In genomic region chr11:20668844-20669832, GRCh38 we compare ENCODE assay signal across 12 cellular contexts. TPM values are rescaled to one million over a fixed set of nuclear protein-coding genes. Genes with fewer than 3 reads are reported as not detected.
DNase-seq lines count a peak whose midpoint lies in the region; ATAC-seq and TF ChIP-seq lines count a peak whose summit lies in the region.
"Had no signal": no experiment of that assay in that cellular context is flagged by ENCODE, and none has a peak within 500 bp of the region (broad histone marks: within the 10 kb centered on the region; RNA-seq: fewer than 3 reads in every experiment).

TSS of gene NELL1 (plus strand) at chr11:20669586.

- H3K27ac ChIP-seq in esophagus muscularis mucosa (replicated peaks in 1 of 4): no peak within 1 kb of the TSS

- no peak for TF ChIP-seq EP300 in esophagus muscularis mucosa (IDR thresholded peaks at IDR 0.05)

- H3K27me3 ChIP-seq in esophagus muscularis mucosa: peaks cover 0 to 79% (median 19%) of the 10 kb centered on the region in 4 donors

- no peaks in the 10 kb centered on the region for H3K36me3 ChIP-seq in esophagus muscularis mucosa

- no peak for TF ChIP-seq POLR2A in esophagus muscularis mucosa (IDR thresholded peaks at IDR 0.05; ENCODE audit: low read depth)

- H3K9me3 Mint-ChIP-seq in osteocyte (ENCODE audit: unreplicated experiment): no peaks in the 10 kb centered on the region
- H3K9me3 Mint-ChIP-seq: activated CD4-positive, alpha-beta T cell treated with anti-CD3 and anti-CD28 coated beads, Interleukin-2, amount 10 ng/mL, durations not matched to agents 24 days and 14 days; dendritic cell treated with granulocyte-macrophage colony-stimulating factor and Interleukin-4, amounts not matched to agents 40 ng/mL and 50 ng/mL, for 4 days; natural killer cell treated with Interleukin-12 subunit alpha and Interleukin-12 subunit beta and Interleukin-15 and Interleukin-18, amount 100 ng/mL, for 72 hours had no signal

- 1% methylated on average over 11 of the region's 93 CpGs for WGBS in esophagus muscularis mucosa

- H3K27me3 Mint-ChIP-seq in osteocyte (ENCODE audit: unreplicated experiment): peaks cover 59% of the 10 kb centered on the region

- peak; percentile 18 for DNase-seq in ELF-1 (ENCODE audit: low read depth, low spot score)
- peak; percentile 23 for DNase-seq in NCI-H146 treated with DMSO at 0.1 percent for 48 hours (lab: John Stamatoyannopoulos, UW; ENCODE audit: unreplicated experiment)
- peak; percentile 79 for DNase-seq in esophagus muscularis mucosa (ENCODE audit: extremely low spot score)
- DNase-seq in osteocyte (ENCODE audit: extremely low spot score, unreplicated experiment): no peak
- no peak for DNase-seq in cerebellar nuclear complex (lab: John Stamatoyannopoulos, UW)
- DNase-seq in LoVo (ENCODE audit: low spot score): no peak
- no peak for DNase-seq in HT-29 (ENCODE audit: low spot score)
- DNase-seq: NCI-H1694 had no signal

- intact Hi-C loops in esophagus muscularis mucosa (cut with DNase I): no loop called here

- peak within 1 kb of the TSS; percentile 15 to 45 (median 36) for H3K4me3 ChIP-seq in esophagus muscularis mucosa

- no peak for TF ChIP-seq CTCF in esophagus muscularis mucosa (IDR thresholded peaks at IDR 0.05)
- no peak for TF ChIP-seq CTCF in osteocyte (IDR thresholded peaks at IDR 0.05)

- no peak for ATAC-seq in HG02938 (IDR thresholded peaks at IDR 0.05; ENCODE audit: unreplicated experiment)
- ATAC-seq: natural killer cell treated with Interleukin-12 subunit alpha and Interleukin-12 subunit beta and Interleukin-15 and Interleukin-18, amount 100 ng/mL, for 72 hours had no signal

- no peaks in the 10 kb centered on the region for H3K36me3 Mint-ChIP-seq in osteocyte (ENCODE audit: unreplicated experiment)

- H3K4me1 Mint-ChIP-seq in osteocyte (ENCODE audit: unreplicated experiment): peaks cover 9% of the 10 kb centered on the region
- H3K4me1 Mint-ChIP-seq: activated CD4-positive, alpha-beta T cell treated with anti-CD3 and anti-CD28 coated beads, Interleukin-2, amount 10 ng/mL, durations not matched to agents 24 days and 14 days had no signal

- H3K27ac Mint-ChIP-seq in osteocyte (ENCODE audit: unreplicated experiment): no peak within 1 kb of the TSS
- H3K27ac Mint-ChIP-seq: activated CD4-positive, alpha-beta T cell treated with anti-CD3 and anti-CD28 coated beads, Interleukin-2, amount 10 ng/mL, durations not matched to agents 24 days and 14 days; dendritic cell treated with granulocyte-macrophage colony-stimulating factor and Interleukin-4, amounts not matched to agents 40 ng/mL and 50 ng/mL, for 4 days; natural killer cell treated with Interleukin-12 subunit alpha and Interleukin-12 subunit beta and Interleukin-15 and Interleukin-18, amount 100 ng/mL, for 72 hours had no signal

- no peaks in the 10 kb centered on the region for H3K9me3 ChIP-seq in esophagus muscularis mucosa

- H3K4me3 Mint-ChIP-seq in osteocyte (ENCODE audit: unreplicated experiment): peak within 1 kb of the TSS; percentile 56
- H3K4me3 Mint-ChIP-seq: activated CD4-positive, alpha-beta T cell treated with anti-CD3 and anti-CD28 coated beads, Interleukin-2, amount 10 ng/mL, durations not matched to agents 24 days and 14 days; dendritic cell treated with granulocyte-macrophage colony-stimulating factor and Interleukin-4, amounts not matched to agents 40 ng/mL and 50 ng/mL, for 4 days; natural killer cell treated with Interleukin-12 subunit alpha and Interleukin-12 subunit beta and Interleukin-15 and Interleukin-18, amount 100 ng/mL, for 72 hours had no signal

- peaks cover 0 to 21% (median 17%) of the 10 kb centered on the region in 4 donors for H3K4me1 ChIP-seq in esophagus muscularis mucosa

RNA-seq across cellular contexts. Expression of gene NELL1, which starts in this region (rescaled TPM):
- total RNA-seq in esophagus muscularis mucosa: 1 to 10 TPM in 1 of 4 donors, under 1 TPM in 3; 0.65 to 2.7 (median 0.90) TPM
- not detected in 2 replicates for total RNA-seq in osteocyte
- total RNA-seq in HT-29 (2014; rRNA removed; shearing (Covaris generic)): 0.13 TPM in 1 of 2 replicates, not detected in the other
- total RNA-seq: activated CD4-positive, alpha-beta T cell treated with anti-CD3 and anti-CD28 coated beads, Interleukin-2, amount 10 ng/mL, durations not matched to agents 24 days and 14 days; natural killer cell treated with Interleukin-12 subunit alpha and Interleukin-12 subunit beta and Interleukin-15 and Interleukin-18, amount 100 ng/mL, for 72 hours had no signal

Comparison
In these comparisons a context has a peak if more than half of its experiments do, and no peak if none do; other contexts are left out.
1. DNase-seq: peak in ELF-1 (single experiment), NCI-H146 treated with DMSO at 0.1 percent for 48 hours (single experiment) and esophagus muscularis mucosa (single experiment); none in osteocyte (single experiment), cerebellar nuclear complex (0 of 2), LoVo (single experiment) and HT-29 (single experiment).